Comparison of ENCODE assay signal across 9 cellular contexts in genomic region chr9:131397100-131397790, GRCh38. TPM values are rescaled to one million over a fixed set of nuclear protein-coding genes. Genes with fewer than 3 reads are reported as not detected.
DNase-seq lines count a peak whose midpoint lies in the region; ATAC-seq, FAIRE-seq and TF ChIP-seq lines count a peak whose summit lies in the region.
"Had no signal": no experiment of that assay in that cellular context is flagged by ENCODE, and none has a peak within 500 bp of the region (broad histone marks: within the 10 kb centered on the region; RNA-seq: fewer than 3 reads in every experiment).

No MANE protein-coding gene starts in this region.

- H3K9me3 Mint-ChIP-seq in progenitor cell of endocrine pancreas (ENCODE audit: low read depth), result no peaks in the 10 kb centered on the region

- no peaks in the 10 kb centered on the region for H3K27me3 ChIP-seq in endothelial cell of umbilical vein (ENCODE audit: control insufficient read depth in 2 of 2, insufficient read depth in 2 of 2, low read length in 2 of 2)
- H3K27me3 ChIP-seq: SJSA1 had no signal

- peak; percentile 40 for FAIRE-seq in endothelial cell of umbilical vein (lab: Jason Lieb, UNC)

- BruUV-seq in OCI-LY7 (replicated peaks; lab: Mats Ljungman, UMichigan) (no TSS peak), endothelial cell of umbilical vein (replicated peaks; lab: Mats Ljungman, UMichigan) (no TSS peak)

- intact Hi-C loops in OCI-LY7 (cut with micrococcal nuclease; ENCODE audit: unreplicated experiment), result loop anchor here (10.0 kb wide), 1 partner anchor 278 kb away; no protein-coding TSS in a partner anchor
- intact Hi-C loops in endothelial cell of umbilical vein (cut with micrococcal nuclease), result loop anchor here (5.0 kb wide), 1 partner anchor 40 kb away; no protein-coding TSS in a partner anchor

- H3K4me3 Mint-ChIP-seq in progenitor cell of endocrine pancreas (ENCODE audit: low read depth), result peak overlapping the region; percentile 95

- TF ChIP-seq CTCF in OCI-LY7 (conservative IDR thresholded peaks at IDR 0.05; ENCODE audit: low read length) (no peak), endothelial cell of umbilical vein (IDR thresholded peaks at IDR 0.05; ENCODE audit: extremely low read depth in 1 of 2, insufficient read depth in 1 of 2, low read depth in 1 of 2, low read length in 2 of 2) (no peak), progenitor cell of endocrine pancreas (IDR thresholded peaks at IDR 0.05; ENCODE audit: unreplicated experiment) (no peak)

- H3K9me3 ChIP-seq in ES-I3 (ENCODE audit: control insufficient read depth, insufficient read depth, low read length) (no peaks in the 10 kb centered on the region), OCI-LY7 (ENCODE audit: low read length) (no peaks in the 10 kb centered on the region), endothelial cell of umbilical vein (replicated peaks; ENCODE audit: control insufficient read depth, insufficient read depth, low read length) (no peaks in the 10 kb centered on the region)
- H3K9me3 ChIP-seq: SJSA1 had no signal

- H3K4me1 Mint-ChIP-seq in progenitor cell of endocrine pancreas (ENCODE audit: low read depth), result peaks cover 56% of the 10 kb centered on the region

- peak overlapping the region; percentile 99 for H3K27ac Mint-ChIP-seq in progenitor cell of endocrine pancreas

- no peak for ATAC-seq in HG02973 (IDR thresholded peaks at IDR 0.05; ENCODE audit: unreplicated experiment)
- no peak for ATAC-seq in GM19397 (IDR thresholded peaks at IDR 0.05; ENCODE audit: unreplicated experiment)

- no peaks in the 10 kb centered on the region for H3K27me3 Mint-ChIP-seq in progenitor cell of endocrine pancreas

- H3K36me3 ChIP-seq in ES-I3 (ENCODE audit: insufficient read depth, low read length), result 0 out of 2 replicates have a peak, but pooled peaks cover 5% of the 10 kb centered on the region
- H3K36me3 ChIP-seq in OCI-LY7 (ENCODE audit: insufficient read depth, low read length), result peaks cover 40% of the 10 kb centered on the region
- H3K36me3 ChIP-seq in endothelial cell of umbilical vein (ENCODE audit: control insufficient read depth in 2 of 2, extremely low read depth in 1 of 2, insufficient read depth in 2 of 2, low read length in 2 of 2), result no peaks in the 10 kb centered on the region

- H3K4me2 ChIP-seq in OCI-LY7 (ENCODE audit: low read length) (peak overlapping the region; percentile 98), endothelial cell of umbilical vein (ENCODE audit: insufficient read depth, low read length) (peak overlapping the region; percentile 82)

- no peak overlapping the region for H2AFZ ChIP-seq in OCI-LY7 (ENCODE audit: low read length)
- no peak overlapping the region for H2AFZ ChIP-seq in endothelial cell of umbilical vein (ENCODE audit: low read depth, low read length)

- peaks cover 2% of the 10 kb centered on the region for H3K36me3 Mint-ChIP-seq in progenitor cell of endocrine pancreas (ENCODE audit: insufficient read depth)

- no peak for TF ChIP-seq POLR2A in endothelial cell of umbilical vein (IDR thresholded peaks at IDR 0.05; ENCODE audit: low read depth, low read length)

- peaks cover 34% of the 10 kb centered on the region for H3K4me1 ChIP-seq in ES-I3 (ENCODE audit: insufficient read depth, low read length)
- H3K4me1 ChIP-seq in OCI-LY7 (ENCODE audit: insufficient read depth, low read length, poor library complexity, severe bottlenecking), result peaks cover 51% of the 10 kb centered on the region
- H3K4me1 ChIP-seq in endothelial cell of umbilical vein (ENCODE audit: control insufficient read depth, extremely low read depth, insufficient read depth, low read length), result peaks cover 57% of the 10 kb centered on the region

- dilution Hi-C loops in endothelial cell of umbilical vein (cut with MboI; ENCODE audit: extremely low pct_ligation_motif_present, low sequenced_read_pairs), result no loop called here

- POLR2A ChIA-PET in OCI-LY7 (lab: Charles Lee), result no interaction called here
- POLR2A ChIA-PET in endothelial cell of umbilical vein (lab: Charles Lee), result interaction anchor here (0.7 to 1.6 kb wide), 2 partner anchors 24 to 333 kb away, joined by 4 read pairs; no protein-coding TSS in a partner anchor

- H3K9me1 ChIP-seq in endothelial cell of umbilical vein (replicated peaks; ENCODE audit: control insufficient read depth, extremely low read depth, insufficient read depth, low read length), result no peaks in the 10 kb centered on the region

- in situ Hi-C loops in KBM-7 (cut with MboI; ENCODE audit: low pct_unique_long_range_greater_than_20kb, low sequenced_read_pairs), result loop anchor here (25.0 kb wide), 2 partner anchors 110 to 340 kb away; partner anchors contain the start of genes FAM78A, PLPP7 and RAPGEF1

- CTCF ChIA-PET in OCI-LY7 (lab: Charles Lee; ENCODE audit: unreplicated experiment) (interaction anchor here (0.6 kb wide), 1 partner anchor 118 kb away, joined by 3 read pairs; no protein-coding TSS in a partner anchor), endothelial cell of umbilical vein (lab: Charles Lee) (interaction anchor here (1.2 to 1.3 kb wide), 5 partner anchors 9 to 48 kb away, joined by 3 to 7 read pairs (median 5); no protein-coding TSS in a partner anchor)

- DNase-seq in OCI-LY7 (ENCODE audit: low spot score) (no peak), endothelial cell of umbilical vein (ENCODE audit: low read depth, low spot score) (peak; percentile 43), progenitor cell of endocrine pancreas (ENCODE audit: low spot score, unreplicated experiment) (no peak), KBM-7 (no peak)
- DNase-seq in stimulated activated CD4-positive, alpha-beta T cell treated with anti-CD3 and anti-CD28 coated beads, Interleukin-4, amount 100 ng/mL, for 4 hours, result no peak

- no peaks in the 10 kb centered on the region for H3K9me2 ChIP-seq in OCI-LY7 (ENCODE audit: insufficient read depth, low read length)

- H3K9ac ChIP-seq in ES-I3 (ENCODE audit: low read depth, low read length), result peak overlapping the region; percentile 49
- H3K9ac ChIP-seq in endothelial cell of umbilical vein (replicated peaks; ENCODE audit: extremely low read depth, insufficient read depth, low read length), result peak overlapping the region; percentile 44

- H3K79me2 ChIP-seq in OCI-LY7 (ENCODE audit: insufficient read depth, low read depth, low read length) (peaks cover 78% of the 10 kb centered on the region), endothelial cell of umbilical vein (ENCODE audit: control insufficient read depth, insufficient read depth, low read length) (peaks cover 76% of the 10 kb centered on the region)

- H4K20me1 ChIP-seq in OCI-LY7 (ENCODE audit: insufficient read depth, low read length) (peaks cover 42% of the 10 kb centered on the region), endothelial cell of umbilical vein (replicated peaks; ENCODE audit: control insufficient read depth, extremely low read depth, insufficient read depth, low read length) (peaks cover 10% of the 10 kb centered on the region)

- H3K4me3 ChIP-seq in OCI-LY7 (ENCODE audit: low read depth, low read length, poor library complexity, severe bottlenecking), result peak overlapping the region; percentile 85
- H3K4me3 ChIP-seq in endothelial cell of umbilical vein (replicated peaks in 1 of 3; ENCODE audit: insufficient read depth in 1 of 3, low read depth in 1 of 3, low read length in 3 of 3), result peak overlapping the region in 1 of 3 experiments; percentile 35
- H3K4me3 ChIP-seq: SJSA1 had no signal

- peak overlapping the region; percentile 39 for H3K27ac ChIP-seq in OCI-LY7 (ENCODE audit: low read depth, low read length, poor library complexity, severe bottlenecking)
- H3K27ac ChIP-seq in endothelial cell of umbilical vein (ENCODE audit: insufficient read depth, low read depth, low read length), result peak overlapping the region; percentile 61
- H3K27ac ChIP-seq: SJSA1 had no signal

TF ChIP-seq in endothelial cell of umbilical vein, 7 proteins besides CTCF, POLR2A, EP300 and RAD21:
- peak; percentile 40 for TF ChIP-seq FOS (IDR thresholded peaks at IDR 0.05; ENCODE audit: borderline replicate concordance, insufficient read depth, low read length)
- TF ChIP-seq POLR2AphosphoS5 (IDR thresholded peaks at IDR 0.05; ENCODE audit: insufficient read depth, low read depth, low read length), result no peak

RNA-seq across cellular contexts. Expression of gene PRRC2B, which starts 3.4 kb away (rescaled TPM):
- 84.2 and 89.4 TPM in 2 replicates for total RNA-seq in OCI-LY7 (2014; rRNA removed; shearing (Covaris generic))
- total RNA-seq in OCI-LY7 (2022) (210 and 224 TPM in 2 replicates), endothelial cell of umbilical vein (248 and 256 TPM in 2 replicates), progenitor cell of endocrine pancreas (416 and 460 TPM in 2 replicates)
- polyA plus RNA-seq in endothelial cell of umbilical vein, result 35.6 and 38.5 TPM in 2 replicates
- polyA plus RNA-seq in endothelial cell of umbilical vein (2011; cell fraction: cytosol; rRNA removed), result 47.2 and 56.3 TPM in 2 replicates
- 186 and 194 TPM in 2 replicates for polyA plus RNA-seq in endothelial cell of umbilical vein (2011; cell fraction: nucleus; rRNA removed)
- 126 and 147 TPM in 2 replicates for polyA plus RNA-seq in endothelial cell of umbilical vein (2012)
- polyA minus RNA-seq in endothelial cell of umbilical vein, result 142 and 143 TPM in 2 replicates
- polyA minus RNA-seq in endothelial cell of umbilical vein (2011; cell fraction: cytosol; rRNA and poly(A)+ RNA removed), result 62.0 TPM
- 93.2 and 110 TPM in 2 replicates for polyA minus RNA-seq in endothelial cell of umbilical vein (2011; cell fraction: nucleus; rRNA and poly(A)+ RNA removed)
